1 cellular context compared by ENCODE assay signal in genomic region chr6:24902782-24903181, GRCh38.
TF ChIP-seq lines count a peak whose summit lies in the region.

No MANE protein-coding gene starts in this region.

TF ChIP-seq in GM23338, 12 proteins besides CTCF, POLR2A, EP300 and RAD21:
- no peak for TF ChIP-seq ZNF462 (CRISPR knock-in tag; IDR thresholded peaks at IDR 0.05)
